ENCODE assay signal across 8 cellular contexts in the genomic region with DNA sequence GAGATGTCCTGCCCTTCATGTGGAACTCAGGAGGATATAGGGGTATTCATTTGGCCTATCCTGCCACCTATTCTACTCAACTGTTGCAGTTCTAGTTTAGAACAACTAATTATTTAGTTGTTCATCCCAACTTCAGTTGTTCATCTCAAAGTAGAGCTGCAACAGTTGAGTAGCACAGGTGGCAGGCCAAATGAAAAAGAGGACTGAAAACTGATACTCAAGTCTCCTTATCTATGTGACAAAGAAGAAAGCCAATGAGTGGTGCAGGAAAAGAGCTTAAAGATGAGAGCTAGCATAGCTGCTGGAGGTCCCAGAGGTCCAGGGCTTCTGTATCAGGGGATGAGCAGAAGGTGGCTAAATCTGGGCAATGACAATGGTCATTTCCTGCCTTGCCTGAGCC.
"Had no signal": no experiment of that assay in that cellular context is flagged by ENCODE, and none has a peak within 500 bp of the region (broad histone marks: within the 10 kb centered on the region; RNA-seq: fewer than 3 reads in every experiment).

No MANE protein-coding gene starts in this region.

- H3K4me1 Mint-ChIP-seq: IgD-negative memory B cell had no signal

- H3K36me3 ChIP-seq: HAP-1 had no signal

- H3K9me3 Mint-ChIP-seq: GM23338, IgD-negative memory B cell had no signal

- H3K4me3 Mint-ChIP-seq: GM23338, IgD-negative memory B cell had no signal

- H3K4me2 ChIP-seq: GM23338, KMS-11 had no signal

- H3K27ac ChIP-seq: KMS-11 had no signal

- ATAC-seq: GM23338, HCT116 had no signal

- H2AFZ ChIP-seq: GM23338 had no signal

- H3K9me3 ChIP-seq: HAP-1 had no signal

- FAIRE-seq: HTR-8/SVneo had no signal

- H3K4me3 ChIP-seq: GM23338, HAP-1 had no signal

- H3K36me3 Mint-ChIP-seq: IgD-negative memory B cell had no signal

- H3K27ac Mint-ChIP-seq: GM23338, IgD-negative memory B cell had no signal

- H3K9ac ChIP-seq: KMS-11 had no signal

- DNase-seq: H7, KBM-7 had no signal
